In the genomic region with DNA sequence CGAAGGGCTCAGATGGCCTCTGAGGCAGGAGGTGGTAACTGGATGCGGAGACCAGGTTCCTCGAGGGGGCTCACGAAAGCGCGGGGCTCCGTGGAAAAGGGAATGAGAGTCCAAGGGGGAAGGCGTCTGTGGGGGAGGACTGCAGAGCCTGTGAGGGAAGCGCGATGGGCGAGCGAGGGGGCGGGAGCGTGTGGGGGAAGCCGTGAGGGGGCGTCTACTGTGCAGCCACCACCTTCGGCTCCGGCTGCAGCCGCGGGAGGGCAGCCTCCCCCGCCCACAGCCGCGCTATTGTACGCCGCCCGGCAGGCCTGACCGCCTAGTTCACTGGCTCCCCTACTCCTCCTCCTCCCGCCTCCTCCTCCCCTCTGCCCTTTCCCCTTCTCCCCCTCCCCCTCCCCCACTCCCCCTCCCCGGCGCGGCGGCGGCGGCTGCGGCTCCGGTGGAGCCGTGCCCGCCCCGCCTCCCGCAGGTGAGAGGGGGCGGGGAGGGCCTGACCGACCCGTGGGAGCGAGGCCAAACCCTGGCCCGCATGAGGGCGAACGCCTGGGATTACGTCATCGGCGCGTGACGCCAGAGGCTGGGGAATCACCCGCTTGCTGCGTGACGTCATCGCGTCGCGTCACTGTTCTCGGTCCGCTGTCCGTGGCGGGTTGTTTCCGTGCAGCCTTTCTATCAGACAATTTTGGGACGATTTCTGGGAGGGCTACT, we compare ENCODE assay signal across 8 cellular contexts. TPM values are rescaled to one million over a fixed set of nuclear protein-coding genes. Genes with fewer than 3 reads are reported as not detected.
A peak's percentile ranks its signal among the peaks of the same experiment; 100 is the strongest.
DNase-seq lines count a peak whose midpoint lies in the region; ATAC-seq and TF ChIP-seq lines count a peak whose summit lies in the region.

PAK1 (minus strand) TSS at position 294 of the 708 bp plus-strand sequence. CDS start 81,574 bp downstream, outside the sequence.

- no peaks in the 10 kb centered on the region for H3K9me2 ChIP-seq in GM23248 (ENCODE audit: insufficient read depth)

- H3K27ac ChIP-seq in DND-41 (ENCODE audit: low read length) (no peak within 1 kb of the TSS; the same call in 1 of the 2 replicates), GM23248 (no peak within 1 kb of the TSS), stomach smooth muscle (ENCODE audit: low read length) (peak within 1 kb of the TSS; percentile 58)

- H3K4me1 ChIP-seq in DND-41 (ENCODE audit: insufficient read depth, low read length) (peaks cover 40% of the 10 kb centered on the region), GM23248 (ENCODE audit: insufficient read depth) (no peaks in the 10 kb centered on the region), neuron (ENCODE audit: insufficient read depth, low read length) (peaks cover 31% of the 10 kb centered on the region), stomach smooth muscle (ENCODE audit: control insufficient read depth, insufficient read depth, low read length) (no peaks in the 10 kb centered on the region)

- H3K4me2 ChIP-seq in DND-41 (ENCODE audit: insufficient read depth, low read length) (peak within 1 kb of the TSS; percentile 88), GM23248 (ENCODE audit: unreplicated experiment) (peak within 1 kb of the TSS; percentile 64)

- H3K9me3 ChIP-seq in DND-41 (ENCODE audit: insufficient read depth, low read length, severe bottlenecking) (no peaks in the 10 kb centered on the region), GM23248 (ENCODE audit: low read depth) (no peaks in the 10 kb centered on the region), neuron (ENCODE audit: low read length) (no peaks in the 10 kb centered on the region), stomach smooth muscle (ENCODE audit: control insufficient read depth in 2 of 2, low read length in 2 of 2) (no peaks in the 10 kb centered on the region)

- ATAC-seq in DND-41 (ENCODE audit: insufficient read depth, low read depth), result peak; percentile 81

- WGBS in GM23248 (ENCODE audit: low coverage in 1 of 2, low lambda C conversion rate in 2 of 2, missing lambda C conversion rate in 2 of 2), 2 experiments, result 3% methylated on average over 28 to 57 of the region's 65 CpGs

- H4K20me1 ChIP-seq in DND-41 (ENCODE audit: insufficient read depth, low read length), result no peaks in the 10 kb centered on the region
- no peaks in the 10 kb centered on the region for H4K20me1 ChIP-seq in GM23248 (ENCODE audit: insufficient read depth)

- H3K79me2 ChIP-seq in DND-41 (ENCODE audit: insufficient read depth, low read length), result no peaks in the 10 kb centered on the region
- no peaks in the 10 kb centered on the region for H3K79me2 ChIP-seq in GM23248 (ENCODE audit: insufficient read depth)

- H3K4me3 ChIP-seq in DND-41 (ENCODE audit: low read depth in 1 of 2, low read length in 2 of 2) (peak within 1 kb of the TSS; percentile 27 to 68; a peak in 3 of 4 replicates), GM23248 (peak within 1 kb of the TSS; percentile 57), neuron (ENCODE audit: low read length) (peak within 1 kb of the TSS; percentile 61), stomach smooth muscle (ENCODE audit: low read length in 2 of 2) (peak within 1 kb of the TSS; percentile 57 to 75)

- H3K9ac ChIP-seq in DND-41 (ENCODE audit: low read depth, low read length) (peak within 1 kb of the TSS; percentile 47), GM23248 (no peak within 1 kb of the TSS), stomach smooth muscle (ENCODE audit: low read length in 2 of 2) (peak within 1 kb of the TSS; percentile 71 to 73)

- H3F3A ChIP-seq in GM23248 (ENCODE audit: insufficient read depth), result no peaks in the 10 kb centered on the region

- H2AFZ ChIP-seq in DND-41 (ENCODE audit: low read depth, low read length), result peak within 1 kb of the TSS; percentile 88
- H2AFZ ChIP-seq in GM23248, result peak within 1 kb of the TSS; percentile 70
- peak within 1 kb of the TSS; percentile 36 for H2AFZ ChIP-seq in neuron (ENCODE audit: low read depth, low read length)

- TF ChIP-seq CTCF in DND-41 (IDR thresholded peaks at IDR 0.05; ENCODE audit: borderline replicate concordance, extremely low read depth, low read length, poor library complexity, severe bottlenecking), result peak; percentile 43

- H3K36me3 ChIP-seq in DND-41 (ENCODE audit: insufficient read depth, low read length), result no peaks in the 10 kb centered on the region
- no peaks in the 10 kb centered on the region for H3K36me3 ChIP-seq in GM23248 (ENCODE audit: low read depth)
- H3K36me3 ChIP-seq in neuron (ENCODE audit: insufficient read depth, low read length), result no peaks in the 10 kb centered on the region
- no peaks in the 10 kb centered on the region for H3K36me3 ChIP-seq in stomach smooth muscle (ENCODE audit: control insufficient read depth in 2 of 2, insufficient read depth in 2 of 2, low read length in 2 of 2)

- peak; percentile 75 for DNase-seq in DND-41
- DNase-seq in GM23248, result peak; percentile 83
- peak; percentile 73 for DNase-seq in LHCN-M2 (ENCODE audit: low read depth)
- peak; percentile 88 to 95 for DNase-seq in SHP77 (lab: John Stamatoyannopoulos, UW)
- DNase-seq in activated gamma-delta T cell treated with anti-CD3 and anti-CD28 coated beads, Interleukin-2, amount 50 U/mL, for 16 hours (ENCODE audit: low read depth), result peak; percentile 81
- peak; percentile 64 for DNase-seq in foreskin melanocyte

- in situ Hi-C loops in GM23248 (cut with MboI), result no loop called here

- H3K27me3 ChIP-seq in DND-41 (ENCODE audit: insufficient read depth, low read length, poor library complexity) (peaks cover 3% of the 10 kb centered on the region), GM23248 (replicated peaks; ENCODE audit: insufficient read depth) (peaks cover 51% of the 10 kb centered on the region), neuron (ENCODE audit: insufficient read depth, low read length) (no peaks in the 10 kb centered on the region), stomach smooth muscle (ENCODE audit: control insufficient read depth in 1 of 2, insufficient read depth in 2 of 2, low read length in 2 of 2) (no peaks in the 10 kb centered on the region)

RNA-seq across cellular contexts. Expression of gene PAK1, which starts in this region (rescaled TPM):
- 20.3 and 42.2 TPM in 2 replicates for total RNA-seq in GM23248 (2014; rRNA removed; shearing (Covaris generic))
- polyA plus RNA-seq in GM23248 (2016; fragmentation: Nextera tagmentation; extraction: Ambion mirVana), result 21.0 and 23.8 TPM in 2 replicates
- total RNA-seq in LHCN-M2 (2014; rRNA removed), result 88.2 and 91.5 TPM in 2 replicates
- polyA plus RNA-seq in LHCN-M2 (2012), result 41.1 TPM

Comparison
In these comparisons a context has a peak if more than half of its experiments do, and no peak if none do; other contexts are left out.
1. H2AFZ ChIP-seq: peak in every context shown above with its lines; median percentile 88 in DND-41; 70 in GM23248; 36 in neuron.